2 cellular contexts compared by ENCODE assay signal in genomic region chr5:20949636-20950035, GRCh38.
TF ChIP-seq lines count a peak whose summit lies in the region.

No MANE protein-coding gene starts in this region.

TF ChIP-seq in GM23338, 12 proteins besides CTCF, POLR2A, EP300 and RAD21 (continued from another document):
- TF ChIP-seq, protein P1, sequence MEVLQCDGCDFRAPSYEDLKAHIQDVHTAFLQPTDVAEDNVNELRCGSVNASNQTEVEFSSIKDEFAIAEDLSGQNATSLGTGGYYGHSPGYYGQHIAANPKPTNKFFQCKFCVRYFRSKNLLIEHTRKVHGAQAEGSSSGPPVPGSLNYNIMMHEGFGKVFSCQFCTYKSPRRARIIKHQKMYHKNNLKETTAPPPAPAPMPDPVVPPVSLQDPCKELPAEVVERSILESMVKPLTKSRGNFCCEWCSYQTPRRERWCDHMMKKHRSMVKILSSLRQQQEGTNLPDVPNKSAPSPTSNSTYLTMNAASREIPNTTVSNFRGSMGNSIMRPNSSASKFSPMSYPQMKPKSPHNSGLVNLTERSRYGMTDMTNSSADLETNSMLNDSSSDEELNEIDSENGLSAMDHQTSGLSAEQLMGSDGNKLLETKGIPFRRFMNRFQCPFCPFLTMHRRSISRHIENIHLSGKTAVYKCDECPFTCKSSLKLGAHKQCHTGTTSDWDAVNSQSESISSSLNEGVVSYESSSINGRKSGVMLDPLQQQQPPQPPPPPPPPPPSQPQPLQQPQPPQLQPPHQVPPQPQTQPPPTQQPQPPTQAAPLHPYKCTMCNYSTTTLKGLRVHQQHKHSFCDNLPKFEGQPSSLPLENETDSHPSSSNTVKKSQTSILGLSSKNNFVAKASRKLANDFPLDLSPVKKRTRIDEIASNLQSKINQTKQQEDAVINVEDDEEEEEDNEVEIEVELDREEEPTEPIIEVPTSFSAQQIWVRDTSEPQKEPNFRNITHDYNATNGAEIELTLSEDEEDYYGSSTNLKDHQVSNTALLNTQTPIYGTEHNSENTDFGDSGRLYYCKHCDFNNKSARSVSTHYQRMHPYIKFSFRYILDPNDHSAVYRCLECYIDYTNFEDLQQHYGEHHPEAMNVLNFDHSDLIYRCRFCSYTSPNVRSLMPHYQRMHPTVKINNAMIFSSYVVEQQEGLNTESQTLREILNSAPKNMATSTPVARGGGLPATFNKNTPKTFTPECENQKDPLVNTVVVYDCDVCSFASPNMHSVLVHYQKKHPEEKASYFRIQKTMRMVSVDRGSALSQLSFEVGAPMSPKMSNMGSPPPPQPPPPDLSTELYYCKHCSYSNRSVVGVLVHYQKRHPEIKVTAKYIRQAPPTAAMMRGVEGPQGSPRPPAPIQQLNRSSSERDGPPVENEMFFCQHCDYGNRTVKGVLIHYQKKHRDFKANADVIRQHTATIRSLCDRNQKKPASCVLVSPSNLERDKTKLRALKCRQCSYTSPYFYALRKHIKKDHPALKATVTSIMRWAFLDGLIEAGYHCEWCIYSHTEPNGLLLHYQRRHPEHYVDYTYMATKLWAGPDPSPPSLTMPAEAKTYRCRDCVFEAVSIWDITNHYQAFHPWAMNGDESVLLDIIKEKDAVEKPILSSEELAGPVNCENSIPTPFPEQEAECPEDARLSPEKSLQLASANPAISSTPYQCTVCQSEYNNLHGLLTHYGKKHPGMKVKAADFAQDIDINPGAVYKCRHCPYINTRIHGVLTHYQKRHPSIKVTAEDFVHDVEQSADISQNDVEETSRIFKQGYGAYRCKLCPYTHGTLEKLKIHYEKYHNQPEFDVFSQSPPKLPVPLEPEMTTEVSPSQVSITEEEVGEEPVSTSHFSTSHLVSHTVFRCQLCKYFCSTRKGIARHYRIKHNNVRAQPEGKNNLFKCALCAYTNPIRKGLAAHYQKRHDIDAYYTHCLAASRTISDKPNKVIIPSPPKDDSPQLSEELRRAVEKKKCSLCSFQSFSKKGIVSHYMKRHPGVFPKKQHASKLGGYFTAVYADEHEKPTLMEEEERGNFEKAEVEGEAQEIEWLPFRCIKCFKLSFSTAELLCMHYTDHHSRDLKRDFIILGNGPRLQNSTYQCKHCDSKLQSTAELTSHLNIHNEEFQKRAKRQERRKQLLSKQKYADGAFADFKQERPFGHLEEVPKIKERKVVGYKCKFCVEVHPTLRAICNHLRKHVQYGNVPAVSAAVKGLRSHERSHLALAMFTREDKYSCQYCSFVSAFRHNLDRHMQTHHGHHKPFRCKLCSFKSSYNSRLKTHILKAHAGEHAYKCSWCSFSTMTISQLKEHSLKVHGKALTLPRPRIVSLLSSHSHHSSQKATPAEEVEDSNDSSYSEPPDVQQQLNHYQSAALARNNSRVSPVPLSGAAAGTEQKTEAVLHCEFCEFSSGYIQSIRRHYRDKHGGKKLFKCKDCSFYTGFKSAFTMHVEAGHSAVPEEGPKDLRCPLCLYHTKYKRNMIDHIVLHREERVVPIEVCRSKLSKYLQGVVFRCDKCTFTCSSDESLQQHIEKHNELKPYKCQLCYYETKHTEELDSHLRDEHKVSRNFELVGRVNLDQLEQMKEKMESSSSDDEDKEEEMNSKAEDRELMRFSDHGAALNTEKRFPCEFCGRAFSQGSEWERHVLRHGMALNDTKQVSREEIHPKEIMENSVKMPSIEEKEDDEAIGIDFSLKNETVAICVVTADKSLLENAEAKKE (CRISPR knock-in tag; IDR thresholded peaks at IDR 0.05) = no peak
- no peak for TF ChIP-seq EZH2phosphoT487 (IDR thresholded peaks at IDR 0.05; ENCODE audit: unreplicated experiment)
- no peak for TF ChIP-seq ZNF331 (CRISPR knock-in tag; IDR thresholded peaks at IDR 0.05; ENCODE audit: low read depth)
- no peak for TF ChIP-seq POLR2AphosphoS5 (IDR thresholded peaks at IDR 0.05; ENCODE audit: low read depth)
- TF ChIP-seq, protein P2, sequence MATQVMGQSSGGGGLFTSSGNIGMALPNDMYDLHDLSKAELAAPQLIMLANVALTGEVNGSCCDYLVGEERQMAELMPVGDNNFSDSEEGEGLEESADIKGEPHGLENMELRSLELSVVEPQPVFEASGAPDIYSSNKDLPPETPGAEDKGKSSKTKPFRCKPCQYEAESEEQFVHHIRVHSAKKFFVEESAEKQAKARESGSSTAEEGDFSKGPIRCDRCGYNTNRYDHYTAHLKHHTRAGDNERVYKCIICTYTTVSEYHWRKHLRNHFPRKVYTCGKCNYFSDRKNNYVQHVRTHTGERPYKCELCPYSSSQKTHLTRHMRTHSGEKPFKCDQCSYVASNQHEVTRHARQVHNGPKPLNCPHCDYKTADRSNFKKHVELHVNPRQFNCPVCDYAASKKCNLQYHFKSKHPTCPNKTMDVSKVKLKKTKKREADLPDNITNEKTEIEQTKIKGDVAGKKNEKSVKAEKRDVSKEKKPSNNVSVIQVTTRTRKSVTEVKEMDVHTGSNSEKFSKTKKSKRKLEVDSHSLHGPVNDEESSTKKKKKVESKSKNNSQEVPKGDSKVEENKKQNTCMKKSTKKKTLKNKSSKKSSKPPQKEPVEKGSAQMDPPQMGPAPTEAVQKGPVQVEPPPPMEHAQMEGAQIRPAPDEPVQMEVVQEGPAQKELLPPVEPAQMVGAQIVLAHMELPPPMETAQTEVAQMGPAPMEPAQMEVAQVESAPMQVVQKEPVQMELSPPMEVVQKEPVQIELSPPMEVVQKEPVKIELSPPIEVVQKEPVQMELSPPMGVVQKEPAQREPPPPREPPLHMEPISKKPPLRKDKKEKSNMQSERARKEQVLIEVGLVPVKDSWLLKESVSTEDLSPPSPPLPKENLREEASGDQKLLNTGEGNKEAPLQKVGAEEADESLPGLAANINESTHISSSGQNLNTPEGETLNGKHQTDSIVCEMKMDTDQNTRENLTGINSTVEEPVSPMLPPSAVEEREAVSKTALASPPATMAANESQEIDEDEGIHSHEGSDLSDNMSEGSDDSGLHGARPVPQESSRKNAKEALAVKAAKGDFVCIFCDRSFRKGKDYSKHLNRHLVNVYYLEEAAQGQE (IDR thresholded peaks at IDR 0.05; ENCODE audit: unreplicated experiment) = no peak
- no peak for TF ChIP-seq ZNF114 (CRISPR knock-in tag; IDR thresholded peaks at IDR 0.05)
TF ChIP-seq in GM23338: peak in this region for 0.

TF ChIP-seq in WTC11, 78 proteins besides CTCF, POLR2A, EP300 and RAD21 (continued from another document):
- TF ChIP-seq, protein P3, sequence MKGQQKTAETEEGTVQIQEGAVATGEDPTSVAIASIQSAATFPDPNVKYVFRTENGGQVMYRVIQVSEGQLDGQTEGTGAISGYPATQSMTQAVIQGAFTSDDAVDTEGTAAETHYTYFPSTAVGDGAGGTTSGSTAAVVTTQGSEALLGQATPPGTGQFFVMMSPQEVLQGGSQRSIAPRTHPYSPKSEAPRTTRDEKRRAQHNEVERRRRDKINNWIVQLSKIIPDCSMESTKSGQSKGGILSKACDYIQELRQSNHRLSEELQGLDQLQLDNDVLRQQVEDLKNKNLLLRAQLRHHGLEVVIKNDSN (CRISPR knock-in tag; IDR thresholded peaks at IDR 0.05) = no peak
- TF ChIP-seq ELF4 (CRISPR knock-in tag; IDR thresholded peaks at IDR 0.05; ENCODE audit: low read depth) (no peak), MYBL2 (CRISPR knock-in tag; IDR thresholded peaks at IDR 0.05) (no peak), SOX15 (CRISPR knock-in tag; IDR thresholded peaks at IDR 0.05) (no peak), ZNF671 (CRISPR knock-in tag; IDR thresholded peaks at IDR 0.05) (no peak), TCF7 (CRISPR knock-in tag; IDR thresholded peaks at IDR 0.05; ENCODE audit: low read depth) (no peak)
